Comparison of ENCODE assay signal across 10 cellular contexts in genomic region chr7:93228302-93228701, GRCh38. TPM values are rescaled to one million over a fixed set of nuclear protein-coding genes. Genes with fewer than 3 reads are reported as not detected.
A peak's percentile ranks its signal among the peaks of the same experiment; 100 is the strongest.
DNase-seq lines count a peak whose midpoint lies in the region; ATAC-seq and TF ChIP-seq lines count a peak whose summit lies in the region.
"Had no signal": no experiment of that assay in that cellular context is flagged by ENCODE, and none has a peak within 500 bp of the region (broad histone marks: within the 10 kb centered on the region; RNA-seq: fewer than 3 reads in every experiment).

No MANE protein-coding gene starts in this region.

- WGBS in testis, 2 donors: 9 to 11% methylated on average over 2 of the region's 2 CpGs

- no peaks in the 10 kb centered on the region for H3K27me3 ChIP-seq in adipocyte (replicated peaks; ENCODE audit: control insufficient read depth, insufficient read depth, low read length)
- no peaks in the 10 kb centered on the region for H3K27me3 ChIP-seq in testis

- peak; percentile 75 for DNase-seq in activated CD4-positive, alpha-beta T cell treated with anti-CD3 and anti-CD28 coated beads, Interleukin-2, amount 10 ng/mL, durations not matched to agents 24 days and 14 days
- no peak for DNase-seq in activated CD4-positive, alpha-beta T cell treated with anti-CD3 and anti-CD28 coated beads, Interleukin-2, amount 50 U/mL, for 4 hours
- DNase-seq in NCI-H446 (lab: John Stamatoyannopoulos, UW): peak; percentile 16 to 47
- peak; percentile 91 for DNase-seq in adipocyte (ENCODE audit: low read depth)
- DNase-seq in iPS-NIHi11 (ENCODE audit: low spot score): peak; percentile 46
- DNase-seq in testis: no peak

- H3K4me1 Mint-ChIP-seq in activated CD4-positive, alpha-beta T cell treated with anti-CD3 and anti-CD28 coated beads, Interleukin-2, amount 10 ng/mL, durations not matched to agents 24 days and 14 days: peaks cover 10% of the 10 kb centered on the region

- H3K9ac ChIP-seq in adipocyte (ENCODE audit: low read length): no peak overlapping the region

- H3K4me3 ChIP-seq in adipocyte (ENCODE audit: low read length) (no peak overlapping the region), testis (no peak overlapping the region)

- H3K9me3 ChIP-seq in adipocyte (ENCODE audit: control insufficient read depth, low read length) (no peaks in the 10 kb centered on the region), testis (no peaks in the 10 kb centered on the region)

- no peak overlapping the region for H3K27ac ChIP-seq in testis

- peaks cover 13% of the 10 kb centered on the region for H3K4me1 ChIP-seq in adipocyte (ENCODE audit: control insufficient read depth, insufficient read depth, low read length)
- peaks cover 3% of the 10 kb centered on the region for H3K4me1 ChIP-seq in testis

- no peaks in the 10 kb centered on the region for H3K9me3 Mint-ChIP-seq in activated CD4-positive, alpha-beta T cell treated with anti-CD3 and anti-CD28 coated beads, Interleukin-2, amount 10 ng/mL, durations not matched to agents 24 days and 14 days
- H3K9me3 Mint-ChIP-seq: CD8-positive, alpha-beta memory T cell had no signal

- peaks cover 23% of the 10 kb centered on the region for H3K27me3 Mint-ChIP-seq in activated CD4-positive, alpha-beta T cell treated with anti-CD3 and anti-CD28 coated beads, Interleukin-2, amount 10 ng/mL, durations not matched to agents 24 days and 14 days
- H3K27me3 Mint-ChIP-seq: activated naive CD8-positive, alpha-beta T cell; CD8-positive, alpha-beta memory T cell had no signal

- intact Hi-C loops in activated CD4-positive, alpha-beta T cell treated with anti-CD3 and anti-CD28 coated beads, Interleukin-2, amount 10 ng/mL, durations not matched to agents 24 days and 14 days (cut with micrococcal nuclease): loop anchor here (1.0 kb wide), 1 partner anchor 136 kb away; no protein-coding TSS in a partner anchor
- intact Hi-C loops in testis (cut with DNase I; ENCODE audit: low total_unique reads): no loop called here

- peak; percentile 20 for ATAC-seq in HG03066 (IDR thresholded peaks at IDR 0.05; ENCODE audit: low read depth, unreplicated experiment)
- ATAC-seq in HG03095 (IDR thresholded peaks at IDR 0.05; ENCODE audit: unreplicated experiment): no peak

- H3K36me3 ChIP-seq in adipocyte (ENCODE audit: control insufficient read depth, insufficient read depth, low read length, severe bottlenecking) (no peaks in the 10 kb centered on the region), testis (ENCODE audit: low read depth, missing control alignments) (no peaks in the 10 kb centered on the region)

- H3K27ac Mint-ChIP-seq in activated CD4-positive, alpha-beta T cell treated with anti-CD3 and anti-CD28 coated beads, Interleukin-2, amount 10 ng/mL, durations not matched to agents 24 days and 14 days: no peak overlapping the region
- H3K27ac Mint-ChIP-seq: activated naive CD8-positive, alpha-beta T cell had no signal

- TF ChIP-seq CTCF in testis (IDR thresholded peaks at IDR 0.05): peak; percentile 53 to 86 (median 59)

- no peaks in the 10 kb centered on the region for H3K36me3 Mint-ChIP-seq in activated CD4-positive, alpha-beta T cell treated with anti-CD3 and anti-CD28 coated beads, Interleukin-2, amount 10 ng/mL, durations not matched to agents 24 days and 14 days (ENCODE audit: low read depth)
- H3K36me3 Mint-ChIP-seq: activated naive CD8-positive, alpha-beta T cell had no signal

- TF ChIP-seq POLR2A in testis (IDR thresholded peaks at IDR 0.05): no peak

- no peak overlapping the region for H3K4me3 Mint-ChIP-seq in activated CD4-positive, alpha-beta T cell treated with anti-CD3 and anti-CD28 coated beads, Interleukin-2, amount 10 ng/mL, durations not matched to agents 24 days and 14 days
- H3K4me3 Mint-ChIP-seq: activated naive CD8-positive, alpha-beta T cell had no signal

RNA-seq across cellular contexts. Expression of gene HEPACAM2, which starts 2.0 kb away (rescaled TPM):
- not detected in 2 replicates for total RNA-seq in activated CD4-positive, alpha-beta T cell treated with anti-CD3 and anti-CD28 coated beads, Interleukin-2, amount 10 ng/mL, durations not matched to agents 24 days and 14 days
- 1 to 10 TPM; 2.4 to 2.7 TPM for total RNA-seq in testis
- 4.6 TPM for polyA plus RNA-seq in testis (ENCODE audit: insufficient read depth, low read depth, low replicate concordance)
- polyA plus RNA-seq: CD8-positive, alpha-beta memory T cell had no signal

RNA-seq across cellular contexts. Expression of gene VPS50, which starts 3.9 kb away (rescaled TPM):
- total RNA-seq in activated CD4-positive, alpha-beta T cell treated with anti-CD3 and anti-CD28 coated beads, Interleukin-2, amount 10 ng/mL, durations not matched to agents 24 days and 14 days: 14.7 and 17.1 TPM in 2 replicates
- total RNA-seq in testis: 10 to 100 TPM; 22.9 to 26.6 TPM
- polyA plus RNA-seq in testis (ENCODE audit: insufficient read depth, low read depth, low replicate concordance): 17.5 TPM

Comparison
In these comparisons a context has a peak if more than half of its experiments do, and no peak if none do; other contexts are left out.
1. DNase-seq: peak in activated CD4-positive, alpha-beta T cell treated with anti-CD3 and anti-CD28 coated beads, Interleukin-2, amount 10 ng/mL, durations not matched to agents 24 days and 14 days (single experiment), NCI-H446 (2 of 2), adipocyte (single experiment) and iPS-NIHi11 (single experiment); none in activated CD4-positive, alpha-beta T cell treated with anti-CD3 and anti-CD28 coated beads, Interleukin-2, amount 50 U/mL, for 4 hours (0 of 2) and testis (single experiment).